In the genomic region with DNA sequence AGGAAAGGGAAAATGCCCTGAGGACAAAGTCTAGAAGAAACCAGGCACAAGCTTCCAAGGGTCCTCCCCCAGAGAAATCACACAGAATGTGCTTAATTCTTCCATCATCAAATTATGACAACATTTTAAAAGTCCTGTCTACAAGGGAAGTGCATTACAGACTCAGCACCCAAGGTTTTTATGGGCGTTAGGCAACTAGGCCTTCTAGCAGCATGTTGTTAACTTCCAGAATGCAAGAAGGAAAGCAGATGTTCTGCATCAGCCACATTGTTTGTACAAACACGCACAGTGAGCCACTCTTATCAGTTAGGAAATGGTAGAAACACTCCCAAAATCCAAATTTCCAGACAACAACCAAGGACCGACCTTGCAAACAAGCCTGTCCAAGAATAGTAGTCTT, we compare ENCODE assay signal across 21 cellular contexts. TPM values are rescaled to one million over a fixed set of nuclear protein-coding genes. Genes with fewer than 3 reads are reported as not detected.
DNase-seq lines count a peak whose midpoint lies in the region; ATAC-seq and TF ChIP-seq lines count a peak whose summit lies in the region.
"Had no signal": no experiment of that assay in that cellular context is flagged by ENCODE, and none has a peak within 500 bp of the region (broad histone marks: within the 10 kb centered on the region; RNA-seq: fewer than 3 reads in every experiment).

No MANE protein-coding gene starts in this region.

- H3K4me1 Mint-ChIP-seq in HFFc6 (ENCODE audit: low read depth) (peaks cover 47% of the 10 kb centered on the region), mesothelial cell of epicardium (peaks cover 28% of the 10 kb centered on the region)
- H3K4me1 Mint-ChIP-seq: stimulated activated naive CD8-positive, alpha-beta T cell treated with anti-CD3 and anti-CD28 coated beads, Interleukin-15, amount 100 ng/mL, for 72 hours had no signal

- H3K4me3 ChIP-seq in fibroblast of villous mesenchyme (ENCODE audit: low read depth, low read length): peak overlapping the region; percentile 14
- H3K4me3 ChIP-seq in colonic mucosa: no peak overlapping the region
- H3K4me3 ChIP-seq: body of pancreas, K562, lung had no signal

- H3K27ac Mint-ChIP-seq in HFFc6: peak overlapping the region; percentile 49; the same call in 1 of the 2 replicates
- H3K27ac Mint-ChIP-seq in mesothelial cell of epicardium: peak overlapping the region; percentile 59
- H3K27ac Mint-ChIP-seq: natural killer cell treated with Interleukin-12 subunit alpha and Interleukin-12 subunit beta and Interleukin-15 and Interleukin-18, amount 100 ng/mL, for 72 hours had no signal

- H3K27ac ChIP-seq in colonic mucosa: no peak overlapping the region
- H3K27ac ChIP-seq: body of pancreas, HL-60 had no signal

- TF ChIP-seq CTCF in HFFc6 (IDR thresholded peaks at IDR 0.05) (no peak), fibroblast of villous mesenchyme (IDR thresholded peaks at IDR 0.05; ENCODE audit: insufficient read depth, low read depth, low read length) (no peak), mesothelial cell of epicardium (IDR thresholded peaks at IDR 0.05; ENCODE audit: unreplicated experiment) (no peak), colonic mucosa (IDR thresholded peaks at IDR 0.05) (no peak)

- no peaks in the 10 kb centered on the region for H3K36me3 ChIP-seq in colonic mucosa

- H3K4me1 ChIP-seq in colonic mucosa: no peaks in the 10 kb centered on the region
- H3K4me1 ChIP-seq: body of pancreas had no signal

- H3K9ac ChIP-seq in colonic mucosa (ENCODE audit: low read depth in 2 of 2, low read length in 2 of 2): no peak overlapping the region

- H3K9me3 Mint-ChIP-seq in HFFc6: no peaks in the 10 kb centered on the region
- no peaks in the 10 kb centered on the region for H3K9me3 Mint-ChIP-seq in mesothelial cell of epicardium
- H3K9me3 Mint-ChIP-seq: natural killer cell treated with Interleukin-12 subunit alpha and Interleukin-12 subunit beta and Interleukin-15 and Interleukin-18, amount 100 ng/mL, for 72 hours; stimulated activated naive CD8-positive, alpha-beta T cell treated with anti-CD3 and anti-CD28 coated beads, Interleukin-15, amount 100 ng/mL, for 72 hours had no signal

- intact Hi-C loops in colonic mucosa (cut with DNase I): no loop called here
- intact Hi-C loops in posterior vena cava (cut with DNase I): no loop called here

- H3K27me3 Mint-ChIP-seq in HFFc6 (ENCODE audit: insufficient read depth) (no peaks in the 10 kb centered on the region; the same call in 1 of the 2 replicates), mesothelial cell of epicardium (ENCODE audit: low read depth) (no peaks in the 10 kb centered on the region)
- H3K27me3 Mint-ChIP-seq: natural killer cell treated with Interleukin-12 subunit alpha and Interleukin-12 subunit beta and Interleukin-15 and Interleukin-18, amount 100 ng/mL, for 72 hours; stimulated activated naive CD8-positive, alpha-beta T cell treated with anti-CD3 and anti-CD28 coated beads, Interleukin-15, amount 100 ng/mL, for 72 hours had no signal

- no peaks in the 10 kb centered on the region for H3K9me3 ChIP-seq in colonic mucosa
- H3K9me3 ChIP-seq: body of pancreas had no signal

- H3K36me3 Mint-ChIP-seq in HFFc6 (ENCODE audit: low read depth): peaks cover 51% of the 10 kb centered on the region
- peaks cover 52% of the 10 kb centered on the region for H3K36me3 Mint-ChIP-seq in mesothelial cell of epicardium

- no peaks in the 10 kb centered on the region for H3K27me3 ChIP-seq in colonic mucosa
- H3K27me3 ChIP-seq: body of pancreas had no signal

- no peak for ATAC-seq in HG02588 (IDR thresholded peaks at IDR 0.05; ENCODE audit: unreplicated experiment)
- ATAC-seq: body of pancreas; K562; natural killer cell treated with Interleukin-12 subunit alpha and Interleukin-12 subunit beta and Interleukin-15 and Interleukin-18, amount 100 ng/mL, for 72 hours; stimulated activated naive CD8-positive, alpha-beta T cell treated with anti-CD3 and anti-CD28 coated beads, Interleukin-15, amount 100 ng/mL, for 72 hours had no signal

- no peak overlapping the region for H3K4me3 Mint-ChIP-seq in HFFc6
- no peak overlapping the region for H3K4me3 Mint-ChIP-seq in mesothelial cell of epicardium
- H3K4me3 Mint-ChIP-seq: natural killer cell treated with Interleukin-12 subunit alpha and Interleukin-12 subunit beta and Interleukin-15 and Interleukin-18, amount 100 ng/mL, for 72 hours; stimulated activated naive CD8-positive, alpha-beta T cell treated with anti-CD3 and anti-CD28 coated beads, Interleukin-15, amount 100 ng/mL, for 72 hours had no signal

- peak; percentile 5 for DNase-seq in AG08395 (ENCODE audit: low spot score)
- DNase-seq in HFFc6: peak; percentile 12
- DNase-seq in fibroblast of villous mesenchyme (ENCODE audit: low read depth): peak; percentile 99
- DNase-seq in mesothelial cell of epicardium (ENCODE audit: low spot score in 2 of 2, unreplicated experiment in 2 of 2): no peak
- DNase-seq in colonic mucosa: no peak
- DNase-seq in stimulated activated CD4-positive, alpha-beta T cell treated with anti-CD3 and anti-CD28 coated beads, Interleukin-2, amount 100 ng/mL, for 24 hours: no peak
- DNase-seq in posterior vena cava (ENCODE audit: low spot score): no peak
- DNase-seq: activated CD4-positive, alpha-beta T cell treated with anti-CD3 and anti-CD28 coated beads, Interleukin-2, amount 50 U/mL, for 1 hour; activated naive CD4-positive, alpha-beta T cell treated with anti-CD3 and anti-CD28 coated beads, Interleukin-2, amount 50 U/mL, for 16 hours; activated T-cell treated with anti-CD3 and anti-CD28 coated beads for 4 hours; AML-193; body of pancreas; dermis blood vessel endothelial cell; erythroblast; NCI-H2107; stimulated activated naive CD8-positive, alpha-beta T cell treated with anti-CD3 and anti-CD28 coated beads, Interleukin-15, amount 100 ng/mL, for 72 hours had no signal

RNA-seq across cellular contexts. Expression of a gene that starts 26.5 kb away (rescaled TPM):
- total RNA-seq in HFFc6 (2021; fragmentation: NEBNext Ultra II Directional; extraction: Animal tissue kit (Norgen Biotek cat#: 25700)): 10 to 100 TPM; 16.4 to 20.3 (median 19.2) TPM
- 32.9 and 39.3 TPM in 2 replicates for total RNA-seq in fibroblast of villous mesenchyme
- total RNA-seq in mesothelial cell of epicardium: 48.9 to 56.2 TPM (median 49.3 TPM) in 3 replicates
- 10 to 100 TPM; 31.4 to 35.9 TPM for total RNA-seq in colonic mucosa
- 10 to 100 TPM; 26.4 to 32.1 TPM for total RNA-seq in posterior vena cava

Comparison
In these comparisons a context has a peak if more than half of its experiments do, and no peak if none do; other contexts are left out.
1. DNase-seq: peak in AG08395 (single experiment), HFFc6 (single experiment) and fibroblast of villous mesenchyme (single experiment); none in mesothelial cell of epicardium (0 of 2), colonic mucosa (single experiment), stimulated activated CD4-positive, alpha-beta T cell treated with anti-CD3 and anti-CD28 coated beads, Interleukin-2, amount 100 ng/mL, for 24 hours (0 of 2) and posterior vena cava (single experiment).